1 cellular context compared by ENCODE assay signal in genomic region chr7:70098133-70098561, GRCh38.
TF ChIP-seq lines count a peak whose summit lies in the region.

No MANE protein-coding gene starts in this region.

TF ChIP-seq in HepG2, 621 proteins besides CTCF, POLR2A, EP300 and RAD21 (continued from another document):
- TF ChIP-seq ZNF569 (CRISPR knock-in tag; IDR thresholded peaks at IDR 0.05; ENCODE audit: borderline replicate concordance) (no peak), NR3C1 (CRISPR knock-in tag; IDR thresholded peaks at IDR 0.05) (no peak), JDP2 (CRISPR knock-in tag; IDR thresholded peaks at IDR 0.05; ENCODE audit: borderline replicate concordance) (no peak), KLF15 (CRISPR knock-in tag; IDR thresholded peaks at IDR 0.05; ENCODE audit: borderline replicate concordance) (no peak), ZNF343 (CRISPR knock-in tag; IDR thresholded peaks at IDR 0.05) (no peak), DBP (CRISPR knock-in tag; IDR thresholded peaks at IDR 0.05; ENCODE audit: not compliant biosample characterization) (no peak), KDM6A (CRISPR knock-in tag; IDR thresholded peaks at IDR 0.05; ENCODE audit: low read depth) (no peak), HOXA7 (CRISPR knock-in tag; IDR thresholded peaks at IDR 0.05) (no peak)
